1 cellular context compared by ENCODE assay signal in genomic region chr4:136025540-136025939, GRCh38.
A peak's percentile ranks its signal among the peaks of the same experiment; 100 is the strongest.
TF ChIP-seq lines count a peak whose summit lies in the region.

No MANE protein-coding gene starts in this region.

TF ChIP-seq in GM23338, 12 proteins besides CTCF, POLR2A, EP300 and RAD21 (continued from another document):
- peak; percentile 87; the same call in 1 of the 2 replicates for TF ChIP-seq ZNF462 (CRISPR knock-in tag; IDR thresholded peaks at IDR 0.05)
- TF ChIP-seq STAT1 (IDR thresholded peaks at IDR 0.05; ENCODE audit: unreplicated experiment): no peak
- TF ChIP-seq POLR2AphosphoS5 (IDR thresholded peaks at IDR 0.05; ENCODE audit: low read depth): no peak
- no peak for TF ChIP-seq CREB1 (CRISPR knock-in tag; IDR thresholded peaks at IDR 0.05; ENCODE audit: low read depth)
- TF ChIP-seq NANOG (IDR thresholded peaks at IDR 0.05; ENCODE audit: borderline replicate concordance): peak; percentile 37; the same call in 1 of the 2 replicates
- no peak for TF ChIP-seq ZNF114 (CRISPR knock-in tag; IDR thresholded peaks at IDR 0.05)
- no peak for TF ChIP-seq EZH2 (IDR thresholded peaks at IDR 0.05; ENCODE audit: low read depth, unreplicated experiment)
- no peak for TF ChIP-seq ETS1 (IDR thresholded peaks at IDR 0.05)
- TF ChIP-seq JUNB (IDR thresholded peaks at IDR 0.05; ENCODE audit: unreplicated experiment): no peak
- TF ChIP-seq ZNF331 (CRISPR knock-in tag; IDR thresholded peaks at IDR 0.05; ENCODE audit: low read depth): no peak
- no peak for TF ChIP-seq REST (IDR thresholded peaks at IDR 0.05; ENCODE audit: unreplicated experiment)
